Comparison of ENCODE assay signal across 22 cellular contexts in the genomic region with DNA sequence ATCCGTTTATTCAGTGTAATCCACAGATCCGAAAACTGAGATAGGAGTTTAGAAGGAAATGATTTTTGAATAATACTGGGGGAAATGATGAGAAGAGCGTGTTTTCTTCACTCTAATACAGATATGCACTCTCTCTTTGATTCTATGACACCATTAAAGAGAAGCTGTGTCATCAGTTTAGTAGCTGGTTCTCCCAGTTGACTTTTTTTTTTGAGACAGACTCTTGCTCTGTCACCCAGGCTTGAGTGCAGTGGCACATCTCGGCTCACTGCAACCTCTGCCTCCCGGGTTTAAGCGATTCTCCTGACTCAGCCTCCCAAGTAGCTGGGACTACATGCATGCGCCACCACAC. TPM values are rescaled to one million over a fixed set of nuclear protein-coding genes. Genes with fewer than 3 reads are reported as not detected.
DNase-seq lines count a peak whose midpoint lies in the region; ATAC-seq, FAIRE-seq and TF ChIP-seq lines count a peak whose summit lies in the region.
"Had no signal": no experiment of that assay in that cellular context is flagged by ENCODE, and none has a peak within 500 bp of the region (broad histone marks: within the 10 kb centered on the region; RNA-seq: fewer than 3 reads in every experiment).

No MANE protein-coding gene starts in this region.

- H3K79me2 ChIP-seq in astrocyte (ENCODE audit: insufficient read depth, low read length) = peaks cover 6% of the 10 kb centered on the region

- peaks cover 33% of the 10 kb centered on the region for H3K27me3 Mint-ChIP-seq in astrocyte (ENCODE audit: low read depth, unreplicated experiment)

- no peak overlapping the region for H3K4me3 Mint-ChIP-seq in astrocyte (ENCODE audit: unreplicated experiment)
- H3K4me3 Mint-ChIP-seq: activated naive CD8-positive, alpha-beta T cell treated with anti-CD3 and anti-CD28 coated beads, Interleukin-2, amount 50 U/mL, for 24 hours; natural killer cell; stimulated activated effector memory CD8-positive, alpha-beta T cell treated with anti-CD3 and anti-CD28 coated beads, Interleukin-12 subunit alpha, Interleukin-12 subunit beta, amount 100 ng/mL, for 72 hours had no signal

- no peak overlapping the region for H3K4me3 ChIP-seq in HEK293 (ENCODE audit: low read depth, low read length)
- H3K4me3 ChIP-seq in astrocyte (ENCODE audit: insufficient read depth, low read depth, low read length) = no peak overlapping the region
- peak overlapping the region; percentile 23 for H3K4me3 ChIP-seq in iPS-18a (ENCODE audit: low read length)
- H3K4me3 ChIP-seq in thoracic aorta = no peak overlapping the region
- H3K4me3 ChIP-seq: heart left ventricle, MG63, thyroid gland had no signal

- H3K4me1 ChIP-seq in HEK293 (ENCODE audit: control insufficient read depth, insufficient read depth, low read length) (peaks cover 29% of the 10 kb centered on the region), astrocyte (ENCODE audit: insufficient read depth, low read length) (peaks cover 33% of the 10 kb centered on the region), iPS-18a (ENCODE audit: control insufficient read depth, low read depth, low read length) (peaks cover 11% of the 10 kb centered on the region), thoracic aorta (ENCODE audit: control insufficient read depth in 1 of 2, low read depth in 2 of 2) (peaks cover 20 to 44% of the 10 kb centered on the region in 2 donors)

- H3K27me3 ChIP-seq in astrocyte (ENCODE audit: insufficient read depth, low read length) (no peaks in the 10 kb centered on the region), iPS-18a (ENCODE audit: control insufficient read depth, insufficient read depth, low read length) (no peaks in the 10 kb centered on the region), thoracic aorta (replicated peaks; ENCODE audit: insufficient read depth) (no peaks in the 10 kb centered on the region)
- H3K27me3 ChIP-seq: heart left ventricle, MG63, thyroid gland had no signal

- H2AFZ ChIP-seq in astrocyte (ENCODE audit: low read depth, low read length) = no peak overlapping the region

- H3K27ac Mint-ChIP-seq in astrocyte (ENCODE audit: unreplicated experiment) = peak overlapping the region; percentile 84
- H3K27ac Mint-ChIP-seq: activated naive CD8-positive, alpha-beta T cell treated with anti-CD3 and anti-CD28 coated beads, Interleukin-2, amount 50 U/mL, for 24 hours; CD8-positive, alpha-beta memory T cell; natural killer cell; stimulated activated effector memory CD8-positive, alpha-beta T cell treated with anti-CD3 and anti-CD28 coated beads, Interleukin-12 subunit alpha, Interleukin-12 subunit beta, amount 100 ng/mL, for 72 hours had no signal

- FAIRE-seq in astrocyte (lab: Jason Lieb, UNC) = no peak
- FAIRE-seq: GM19239, RCC 7860 had no signal

- ATAC-seq in thoracic aorta (ENCODE audit: insufficient number of reproducible peaks, low FRiP score, low read depth) (no peak), GM19351 (IDR thresholded peaks at IDR 0.05; ENCODE audit: unreplicated experiment) (no peak)
- ATAC-seq: activated naive CD8-positive, alpha-beta T cell treated with anti-CD3 and anti-CD28 coated beads, Interleukin-2, amount 50 U/mL, for 24 hours; HCT116; heart left ventricle; natural killer cell; SK-N-SH treated with all-trans-retinoic acid at 6 μM for 48 hours; stimulated activated effector memory CD8-positive, alpha-beta T cell treated with anti-CD3 and anti-CD28 coated beads, Interleukin-12 subunit alpha, Interleukin-12 subunit beta, amount 100 ng/mL, for 72 hours had no signal

- H3K36me3 ChIP-seq in HEK293 (ENCODE audit: control insufficient read depth in 2 of 2, insufficient read depth in 1 of 2, low read length in 2 of 2) (no peaks in the 10 kb centered on the region), astrocyte (ENCODE audit: insufficient read depth, low read length) (no peaks in the 10 kb centered on the region), iPS-18a (ENCODE audit: control insufficient read depth, low read depth, low read length) (no peaks in the 10 kb centered on the region), thoracic aorta (no peaks in the 10 kb centered on the region)
- H3K36me3 ChIP-seq: MG63, thyroid gland had no signal

- H3K9ac ChIP-seq in astrocyte (ENCODE audit: low read length) (peak overlapping the region; percentile 79), iPS-18a (ENCODE audit: low read length) (peak overlapping the region; percentile 8)

- DNase-seq in astrocyte (ENCODE audit: low read depth) (no peak), thoracic aorta (ENCODE audit: low spot score) (no peak), cerebellar cortex (ENCODE audit: low spot score) (no peak), GM03348 (ENCODE audit: low spot score) (no peak), cortex of kidney (lab: John Stamatoyannopoulos, UW) (no peak)
- DNase-seq: activated CD4-positive, CD25-positive, alpha-beta regulatory T cell treated with anti-CD3 and anti-CD28 coated beads, Interleukin-2, amount 50 U/mL, for 72 hours; activated naive CD8-positive, alpha-beta T cell treated with anti-CD3 and anti-CD28 coated beads, Interleukin-2, amount 50 U/mL, for 24 hours; CD8-positive, alpha-beta memory T cell; MG63; natural killer cell; NCI-H1694; T1000; thyroid gland had no signal

- POLR2A ChIA-PET in HEK293 (lab: Yijun Ruan, JAX) = no interaction called here

- no peaks in the 10 kb centered on the region for H3K9me3 Mint-ChIP-seq in astrocyte (ENCODE audit: unreplicated experiment)
- H3K9me3 Mint-ChIP-seq: activated naive CD8-positive, alpha-beta T cell treated with anti-CD3 and anti-CD28 coated beads, Interleukin-2, amount 50 U/mL, for 24 hours; CD8-positive, alpha-beta memory T cell; natural killer cell; stimulated activated effector memory CD8-positive, alpha-beta T cell treated with anti-CD3 and anti-CD28 coated beads, Interleukin-12 subunit alpha, Interleukin-12 subunit beta, amount 100 ng/mL, for 72 hours had no signal

- H3K9me3 ChIP-seq in HEK293 (ENCODE audit: control insufficient read depth, insufficient read depth, low read depth, low read length) (no peaks in the 10 kb centered on the region), astrocyte (ENCODE audit: insufficient read depth, low read depth, low read length) (no peaks in the 10 kb centered on the region), iPS-18a (ENCODE audit: control insufficient read depth, low read depth, low read length) (no peaks in the 10 kb centered on the region), thoracic aorta (no peaks in the 10 kb centered on the region)
- H3K9me3 ChIP-seq: heart left ventricle, MG63, thyroid gland had no signal

- H3K4me2 ChIP-seq in astrocyte (ENCODE audit: low read length) = peak overlapping the region; percentile 73

- H4K20me1 ChIP-seq in astrocyte (ENCODE audit: insufficient read depth, low read length) = no peaks in the 10 kb centered on the region

- CTCF ChIA-PET in HEK293 (lab: Yijun Ruan, JAX) = interaction anchor here (1.0 to 1.7 kb wide), 5 partner anchors 14 to 497 kb away, joined by 3 to 4 read pairs (median 3); no protein-coding TSS in a partner anchor

- no peaks in the 10 kb centered on the region for H3K36me3 Mint-ChIP-seq in astrocyte (ENCODE audit: low read depth, unreplicated experiment)
- H3K36me3 Mint-ChIP-seq: CD8-positive, alpha-beta memory T cell; natural killer cell; stimulated activated effector memory CD8-positive, alpha-beta T cell treated with anti-CD3 and anti-CD28 coated beads, Interleukin-12 subunit alpha, Interleukin-12 subunit beta, amount 100 ng/mL, for 72 hours had no signal

- peaks cover 14% of the 10 kb centered on the region for H3K4me1 Mint-ChIP-seq in astrocyte (ENCODE audit: low read depth, unreplicated experiment)
- H3K4me1 Mint-ChIP-seq: natural killer cell; stimulated activated effector memory CD8-positive, alpha-beta T cell treated with anti-CD3 and anti-CD28 coated beads, Interleukin-12 subunit alpha, Interleukin-12 subunit beta, amount 100 ng/mL, for 72 hours had no signal

- TF ChIP-seq CTCF in HEK293 (tag by site-specific recombination; IDR thresholded peaks at IDR 0.05) (no peak), astrocyte (IDR thresholded peaks at IDR 0.05; ENCODE audit: insufficient read depth, low read depth, low read length) (no peak), thoracic aorta (IDR thresholded peaks at IDR 0.05) (no peak)

- H3K27ac ChIP-seq in HEK293 (ENCODE audit: extremely low read depth, low read depth, low read length) (no peak overlapping the region), astrocyte (ENCODE audit: low read depth, low read length) (peak overlapping the region; percentile 94), iPS-18a (ENCODE audit: low read length) (no peak overlapping the region), thoracic aorta (peak overlapping the region; percentile 70 to 80)
- H3K27ac ChIP-seq: thyroid gland had no signal

TF ChIP-seq in HEK293, 187 proteins besides CTCF, POLR2A, EP300 and RAD21 (continues in another document):
- TF ChIP-seq SP7 (tag by site-specific recombination; IDR thresholded peaks at IDR 0.05) = no peak
- TF ChIP-seq ZNF423 (tag by site-specific recombination; IDR thresholded peaks at IDR 0.05) = no peak
- no peak for TF ChIP-seq ZBTB21 (tag by site-specific recombination; IDR thresholded peaks at IDR 0.05)
- TF ChIP-seq ZNF366 (tag by site-specific recombination; conservative IDR thresholded peaks at IDR 0.05) = no peak
- TF ChIP-seq, protein P1, sequence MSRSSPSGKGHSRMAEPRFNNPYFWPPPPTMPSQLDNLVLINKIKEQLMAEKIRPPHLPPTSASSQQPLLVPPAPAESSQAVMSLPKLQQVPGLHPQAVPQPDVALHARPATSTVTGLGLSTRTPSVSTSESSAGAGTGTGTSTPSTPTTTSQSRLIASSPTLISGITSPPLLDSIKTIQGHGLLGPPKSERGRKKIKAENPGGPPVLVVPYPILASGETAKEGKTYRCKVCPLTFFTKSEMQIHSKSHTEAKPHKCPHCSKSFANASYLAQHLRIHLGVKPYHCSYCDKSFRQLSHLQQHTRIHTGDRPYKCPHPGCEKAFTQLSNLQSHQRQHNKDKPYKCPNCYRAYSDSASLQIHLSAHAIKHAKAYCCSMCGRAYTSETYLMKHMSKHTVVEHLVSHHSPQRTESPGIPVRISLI (tag by site-specific recombination; IDR thresholded peaks at IDR 0.05) = 0 out of 2 replicates have a peak, but pooled peaks have one; percentile 42
- no peak for TF ChIP-seq ZNF677 (tag by site-specific recombination; IDR thresholded peaks at IDR 0.05)
- no peak for TF ChIP-seq ZNF626 (tag by site-specific recombination; IDR thresholded peaks at IDR 0.05)
- TF ChIP-seq, protein P2, sequence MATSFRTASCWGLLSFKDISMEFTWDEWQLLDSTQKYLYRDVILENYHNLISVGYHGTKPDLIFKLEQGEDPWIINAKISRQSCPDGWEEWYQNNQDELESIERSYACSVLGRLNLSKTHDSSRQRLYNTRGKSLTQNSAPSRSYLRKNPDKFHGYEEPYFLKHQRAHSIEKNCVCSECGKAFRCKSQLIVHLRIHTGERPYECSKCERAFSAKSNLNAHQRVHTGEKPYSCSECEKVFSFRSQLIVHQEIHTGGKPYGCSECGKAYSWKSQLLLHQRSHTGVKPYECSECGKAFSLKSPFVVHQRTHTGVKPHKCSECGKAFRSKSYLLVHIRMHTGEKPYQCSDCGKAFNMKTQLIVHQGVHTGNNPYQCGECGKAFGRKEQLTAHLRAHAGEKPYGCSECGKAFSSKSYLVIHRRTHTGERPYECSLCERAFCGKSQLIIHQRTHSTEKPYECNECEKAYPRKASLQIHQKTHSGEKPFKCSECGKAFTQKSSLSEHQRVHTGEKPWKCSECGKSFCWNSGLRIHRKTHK (tag by site-specific recombination; IDR thresholded peaks at IDR 0.05) = no peak

RNA-seq across cellular contexts. Expression of gene EML1, which starts 48.4 kb away (rescaled TPM):
- total RNA-seq in astrocyte = 17.1 and 23.5 TPM in 2 replicates
- total RNA-seq in thoracic aorta = 10 to 100 TPM; 55.1 to 66.5 TPM
- total RNA-seq: natural killer cell had no signal

Comparison
In these comparisons a context has a peak if more than half of its experiments do, and no peak if none do; other contexts are left out.
1. H3K27ac ChIP-seq: peak in astrocyte (single experiment) and thoracic aorta (2 of 2); none in HEK293 (single experiment) and iPS-18a (single experiment).